In genomic region chr9:23537192-23538059, GRCh38 we compare ENCODE assay signal across 15 cellular contexts.
DNase-seq lines count a peak whose midpoint lies in the region; ATAC-seq, FAIRE-seq and TF ChIP-seq lines count a peak whose summit lies in the region.
"Had no signal": no experiment of that assay in that cellular context is flagged by ENCODE, and none has a peak within 500 bp of the region (broad histone marks: within the 10 kb centered on the region; RNA-seq: fewer than 3 reads in every experiment).

No MANE protein-coding gene starts in this region.

- peaks cover 4% of the 10 kb centered on the region; the same call in 1 of the 2 replicates for H3K23me2 ChIP-seq in H1 (ENCODE audit: low read depth, low read length)

- no peak overlapping the region for H3K27ac Mint-ChIP-seq in activated CD4-positive, alpha-beta T cell treated with anti-CD3 and anti-CD28 coated beads for 36 hours
- H3K27ac Mint-ChIP-seq: memory B cell had no signal

- H2BK120ac ChIP-seq in H1 (replicated peaks; ENCODE audit: low read depth, low read length), result no peak overlapping the region

- H3K4me1 ChIP-seq in left ventricle myocardium inferior (peaks cover 19% of the 10 kb centered on the region), H1 (replicated peaks in 1 of 4; ENCODE audit: control insufficient read depth in 3 of 4, insufficient read depth in 4 of 4, low read length in 3 of 4) (peaks cover 4 to 8% (median 7%) of the 10 kb centered on the region in 4 experiments; a peak in 5 of 7 replicates), GM23248 (ENCODE audit: insufficient read depth) (no peaks in the 10 kb centered on the region)

- intact Hi-C loops in left ventricle myocardium inferior (cut with micrococcal nuclease), result no loop called here
- intact Hi-C loops in left cardiac atrium (cut with DNase I), result no loop called here
- intact Hi-C loops in activated CD4-positive, alpha-beta T cell treated with anti-CD3 and anti-CD28 coated beads for 36 hours (cut with DNase I, micrococcal nuclease), result no loop called here

- H3K4ac ChIP-seq in H1 (replicated peaks; ENCODE audit: insufficient read length, low read depth, low read length), result no peak overlapping the region

- H3K23ac ChIP-seq in H1 (ENCODE audit: insufficient read length), result no peak overlapping the region

- no peaks in the 10 kb centered on the region for H3K4me1 Mint-ChIP-seq in activated CD4-positive, alpha-beta T cell treated with anti-CD3 and anti-CD28 coated beads for 36 hours
- H3K4me1 Mint-ChIP-seq: memory B cell had no signal

- DNase-seq in left ventricle myocardium inferior (no peak), left cardiac atrium (no peak), H1 (ENCODE audit: low read depth in 1 of 2, low spot score in 2 of 2) (peak in 1 of 2 experiments; percentile 56), mucosa of gallbladder (ENCODE audit: low spot score) (peak; percentile 11), GM23248 (no peak), cortex of kidney (lab: John Stamatoyannopoulos, UW) (no peak)
- DNase-seq in activated CD4-positive, alpha-beta T cell treated with anti-CD3 and anti-CD28 coated beads for 36 hours, result no peak
- DNase-seq: activated CD4-positive, alpha-beta T cell treated with anti-CD3 and anti-CD28 coated beads for 4 hours; activated naive CD4-positive, alpha-beta T cell treated with Interleukin-2 at 50 U/mL for 16 hours; NCI-H1092; stimulated activated CD4-positive, alpha-beta T cell treated with anti-CD3 and anti-CD28 coated beads, Interleukin-4, amount 100 ng/mL, for 1 hour had no signal

- no peak overlapping the region for H4K5ac ChIP-seq in H1 (ENCODE audit: insufficient read length, low read depth, low read length)

- TF ChIP-seq EP300 in H1 (IDR thresholded peaks at IDR 0.05; ENCODE audit: borderline replicate concordance in 1 of 2, low read depth in 2 of 2, low read length in 2 of 2), result no peak

- no peak overlapping the region for H3K56ac ChIP-seq in H1 (replicated peaks; ENCODE audit: insufficient read length, low read depth, low read length)

- peak overlapping the region; percentile 77 to 86 for H3K4me2 ChIP-seq in H1 (ENCODE audit: insufficient read depth in 1 of 2, low read depth in 2 of 2, low read length in 2 of 2)
- no peak overlapping the region for H3K4me2 ChIP-seq in GM23248 (ENCODE audit: unreplicated experiment)

- H2BK15ac ChIP-seq in H1 (ENCODE audit: low read length), result no peak overlapping the region

- H3K14ac ChIP-seq in H1 (ENCODE audit: insufficient read length), result no peak overlapping the region

- H3K79me1 ChIP-seq in H1 (ENCODE audit: low read depth, low read length), result no peaks in the 10 kb centered on the region

- H3K9me2 ChIP-seq in GM23248 (ENCODE audit: insufficient read depth), result no peaks in the 10 kb centered on the region

- no peak for FAIRE-seq in H1 (lab: Jason Lieb, UNC)
- FAIRE-seq: G401.6 had no signal

- H2BK12ac ChIP-seq in H1 (ENCODE audit: low read depth, low read length), result no peak overlapping the region

- no peak for TF ChIP-seq POLR2A in H1 (IDR thresholded peaks at IDR 0.05; ENCODE audit: control extremely low read depth in 1 of 2, low read depth in 2 of 2, low read length in 2 of 2)

- H3K9me3 Mint-ChIP-seq in activated CD4-positive, alpha-beta T cell treated with anti-CD3 and anti-CD28 coated beads for 36 hours (ENCODE audit: low read depth), result no peaks in the 10 kb centered on the region
- H3K9me3 Mint-ChIP-seq: memory B cell had no signal

- H3K9me3 ChIP-seq in left ventricle myocardium inferior (replicated peaks) (no peaks in the 10 kb centered on the region), H1 (ENCODE audit: insufficient read depth in 2 of 2, low read depth in 1 of 2, low read length in 1 of 2) (no peaks in the 10 kb centered on the region), GM23248 (ENCODE audit: low read depth) (no peaks in the 10 kb centered on the region)

- no peaks in the 10 kb centered on the region for H3F3A ChIP-seq in GM23248 (ENCODE audit: insufficient read depth)

- H3K27ac ChIP-seq in left ventricle myocardium inferior (replicated peaks) (no peak overlapping the region), H1 (ENCODE audit: low read depth, low read length) (no peak overlapping the region), GM23248 (no peak overlapping the region)
- H3K27ac ChIP-seq: epithelial cell of prostate had no signal

- no peaks in the 10 kb centered on the region for H3K36me3 ChIP-seq in left ventricle myocardium inferior
- H3K36me3 ChIP-seq in H1 (ENCODE audit: control insufficient read depth in 2 of 4, insufficient read depth in 4 of 4, low read length in 3 of 4), result no peaks in the 10 kb centered on the region
- no peaks in the 10 kb centered on the region for H3K36me3 ChIP-seq in GM23248 (ENCODE audit: low read depth)

- H3K4me3 ChIP-seq in left ventricle myocardium inferior, result peak overlapping the region; percentile 55
- peak overlapping the region; percentile 32 to 57 (median 43); a peak in 7 of 8 replicates for H3K4me3 ChIP-seq in H1 (ENCODE audit: extremely low read depth in 1 of 4, insufficient read depth in 2 of 4, low read depth in 3 of 4, low read length in 4 of 4)
- no peak overlapping the region for H3K4me3 ChIP-seq in GM23248

- H3K27me3 ChIP-seq in left ventricle myocardium inferior (ENCODE audit: low read depth) (peaks cover 11% of the 10 kb centered on the region), H1 (replicated peaks in 1 of 4; ENCODE audit: control insufficient read depth in 3 of 4, extremely low read depth in 1 of 4, insufficient read depth in 3 of 4, low read length in 3 of 4) (peaks cover 0 to 9% (median 4%) of the 10 kb centered on the region in 4 experiments; a peak in 3 of 7 replicates), GM23248 (replicated peaks; ENCODE audit: insufficient read depth) (no peaks in the 10 kb centered on the region)

- H3K79me2 ChIP-seq in H1 (ENCODE audit: control insufficient read depth in 1 of 2, insufficient read depth in 2 of 2, low read length in 2 of 2), result no peaks in the 10 kb centered on the region
- H3K79me2 ChIP-seq in GM23248 (ENCODE audit: insufficient read depth), result no peaks in the 10 kb centered on the region

- peaks cover 9% of the 10 kb centered on the region for H3K27me3 Mint-ChIP-seq in activated CD4-positive, alpha-beta T cell treated with anti-CD3 and anti-CD28 coated beads for 36 hours
- H3K27me3 Mint-ChIP-seq: memory B cell had no signal

- H2AFZ ChIP-seq in H1 (ENCODE audit: low read length) (peak overlapping the region; percentile 76; the same call in 1 of the 2 replicates), GM23248 (no peak overlapping the region)

- H3K9ac ChIP-seq in H1 (replicated peaks in 1 of 4; ENCODE audit: extremely low read depth in 1 of 4, low read depth in 3 of 4, low read length in 3 of 4) (no peak overlapping the region), GM23248 (no peak overlapping the region)

- H4K20me1 ChIP-seq in H1 (replicated peaks in 1 of 2; ENCODE audit: control insufficient read depth in 1 of 2, insufficient read depth in 2 of 2, low read length in 2 of 2) (no peaks in the 10 kb centered on the region), GM23248 (ENCODE audit: insufficient read depth) (no peaks in the 10 kb centered on the region)

- H2AK5ac ChIP-seq in H1 (ENCODE audit: low read depth, low read length), result no peak overlapping the region

- CTCF ChIA-PET in H1 (lab: Charles Lee; ENCODE audit: partially characterized antibody), result interaction anchor here (1.1 to 1.4 kb wide), 2 partner anchors 19 to 51 kb away, joined by 3 read pairs; no protein-coding TSS in a partner anchor
- CTCF ChIA-PET in activated CD4-positive, alpha-beta T cell treated with anti-CD3 and anti-CD28 coated beads for 36 hours (lab: Charles Lee), result no interaction called here

- WGBS in H1 (ENCODE audit: extremely low coverage in 1 of 2, insufficient coverage in 1 of 2, insufficient read length in 1 of 2, insufficient replicate concordance in 2 of 2, low coverage in 1 of 2, low lambda C conversion rate in 2 of 2, missing lambda C conversion rate in 1 of 2), 2 experiments, result 15% methylated on average over 17 of the region's 17 CpGs; no CpG with 5 or more reads in 1 of the 2 experiments
- WGBS in GM23248 (ENCODE audit: low coverage in 1 of 2, low lambda C conversion rate in 2 of 2, missing lambda C conversion rate in 2 of 2), 2 experiments, result 38 to 43% methylated on average over 17 of the region's 17 CpGs

- POLR2A ChIA-PET in H1 (lab: Charles Lee; ENCODE audit: partially characterized antibody), result no interaction called here
- POLR2A ChIA-PET in activated CD4-positive, alpha-beta T cell treated with anti-CD3 and anti-CD28 coated beads for 36 hours (lab: Charles Lee), result no interaction called here

- no peak overlapping the region for H3K18ac ChIP-seq in H1 (ENCODE audit: extremely low read depth, low read length)

- 0 out of 2 replicates have a peak overlapping the region, but pooled peaks have one; percentile 68 for H2BK20ac ChIP-seq in H1 (ENCODE audit: low read length)

- in situ Hi-C loops in GM23248 (cut with MboI), result no loop called here

- H3K4me3 Mint-ChIP-seq in activated CD4-positive, alpha-beta T cell treated with anti-CD3 and anti-CD28 coated beads for 36 hours, result no peak overlapping the region
- H3K4me3 Mint-ChIP-seq: memory B cell had no signal

- H2BK5ac ChIP-seq in H1 (ENCODE audit: low read depth, low read length), result no peak overlapping the region

- H4K8ac ChIP-seq in H1 (ENCODE audit: extremely low read depth, insufficient read depth, low read length), result no peak overlapping the region

- no peaks in the 10 kb centered on the region for H3K36me3 Mint-ChIP-seq in activated CD4-positive, alpha-beta T cell treated with anti-CD3 and anti-CD28 coated beads for 36 hours (ENCODE audit: low read depth)
- H3K36me3 Mint-ChIP-seq: memory B cell had no signal

- ATAC-seq in left cardiac atrium (no peak), HG03565 (IDR thresholded peaks at IDR 0.05; ENCODE audit: unreplicated experiment) (no peak)
- ATAC-seq in activated CD4-positive, alpha-beta T cell treated with anti-CD3 and anti-CD28 coated beads for 36 hours, result no peak

- TF ChIP-seq CTCF in left ventricle myocardium inferior (IDR thresholded peaks at IDR 0.05; ENCODE audit: borderline replicate concordance) (no peak), H1 (IDR thresholded peaks at IDR 0.05; ENCODE audit: control extremely low read depth in 1 of 3, insufficient read depth in 1 of 3, low read depth in 1 of 3, low read length in 3 of 3) (no peak)

- H4K91ac ChIP-seq in H1 (replicated peaks; ENCODE audit: insufficient read length, low read length), result no peak overlapping the region

- TF ChIP-seq RAD21 in H1 (IDR thresholded peaks at IDR 0.05 in 1 of 2, conservative IDR thresholded peaks at IDR 0.05 in 1 of 2; ENCODE audit: low read depth in 2 of 2, low read length in 2 of 2), result no peak

TF ChIP-seq in H1, 55 proteins besides CTCF, POLR2A, EP300 and RAD21 (continues in another document):
- TF ChIP-seq TCF12 (IDR thresholded peaks at IDR 0.05; ENCODE audit: low read depth, low read length) (no peak), SP4 (IDR thresholded peaks at IDR 0.05; ENCODE audit: low read length) (no peak), KDM4A (IDR thresholded peaks at IDR 0.05; ENCODE audit: low read depth, low read length, severe bottlenecking) (no peak)
